ENCODE assay signal across 10 cellular contexts in genomic region chr16:68355447-68356248, GRCh38. TPM values are rescaled to one million over a fixed set of nuclear protein-coding genes. Genes with fewer than 3 reads are reported as not detected.
DNase-seq lines count a peak whose midpoint lies in the region; ATAC-seq and TF ChIP-seq lines count a peak whose summit lies in the region.
"Had no signal": no experiment of that assay in that cellular context is flagged by ENCODE, and none has a peak within 500 bp of the region (broad histone marks: within the 10 kb centered on the region; RNA-seq: fewer than 3 reads in every experiment).

No MANE protein-coding gene starts in this region.

- H3K9ac ChIP-seq in neural progenitor cell: no peak overlapping the region
- H3K9ac ChIP-seq in mammary epithelial cell (ENCODE audit: insufficient read depth, low read length): no peak overlapping the region

- H3K9me3 ChIP-seq in neural progenitor cell (ENCODE audit: low read depth) (no peaks in the 10 kb centered on the region), mammary epithelial cell (replicated peaks; ENCODE audit: insufficient read depth, low read length) (no peaks in the 10 kb centered on the region), ovary (no peaks in the 10 kb centered on the region), body of pancreas (no peaks in the 10 kb centered on the region)

- H3K27ac ChIP-seq in neural progenitor cell: no peak overlapping the region
- no peak overlapping the region for H3K27ac ChIP-seq in mammary epithelial cell (ENCODE audit: insufficient read depth, low read depth, low read length)
- H3K27ac ChIP-seq in ovary: no peak overlapping the region
- H3K27ac ChIP-seq in body of pancreas: no peak overlapping the region

- no peaks in the 10 kb centered on the region for H3K27me3 ChIP-seq in neural progenitor cell
- no peaks in the 10 kb centered on the region for H3K27me3 ChIP-seq in mammary epithelial cell (ENCODE audit: insufficient read depth, low read length)
- no peaks in the 10 kb centered on the region for H3K27me3 ChIP-seq in ovary
- H3K27me3 ChIP-seq in body of pancreas: no peaks in the 10 kb centered on the region

- no peaks in the 10 kb centered on the region for H3F3A ChIP-seq in neural progenitor cell (ENCODE audit: low read depth)

- no peaks in the 10 kb centered on the region for H3K9me3 Mint-ChIP-seq in activated CD4-positive, alpha-beta T cell treated with anti-CD3 and anti-CD28 coated beads, Interleukin-2, amount 10 ng/mL, durations not matched to agents 7 days and 5 days
- no peaks in the 10 kb centered on the region for H3K9me3 Mint-ChIP-seq in activated CD8-positive, alpha-beta T cell treated with anti-CD3 and anti-CD28 coated beads, Interleukin-2, amount 10 ng/mL, durations not matched to agents 7 days and 5 days (ENCODE audit: insufficient read depth)
- no peaks in the 10 kb centered on the region for H3K9me3 Mint-ChIP-seq in neural progenitor cell

- CTCF ChIA-PET in activated CD4-positive, alpha-beta T cell treated with anti-CD3 and anti-CD28 coated beads, Interleukin-2, amount 10 ng/mL, durations not matched to agents 7 days and 5 days (lab: Charles Lee): interaction anchor here (0.8 to 3.7 kb wide), 14 partner anchors 9 to 210 kb away, joined by 3 to 32 read pairs (median 4); partner anchors contain the start of gene SLC7A6
- CTCF ChIA-PET in activated CD8-positive, alpha-beta T cell treated with anti-CD3 and anti-CD28 coated beads, Interleukin-2, amount 10 ng/mL, durations not matched to agents 7 days and 5 days (lab: Charles Lee): interaction anchor here (0.8 to 6.0 kb wide), 18 partner anchors 8 to 165 kb away, joined by 3 to 34 read pairs (median 6); partner anchors contain the start of genes PLA2G15, PRMT7, SLC7A6 and SLC7A6OS
- CTCF ChIA-PET in mammary epithelial cell (lab: Charles Lee; ENCODE audit: low non-redundant PET): no interaction called here

- dilution Hi-C loops in mammary epithelial cell (cut with HindIII; ENCODE audit: low sequenced_read_pairs): no loop called here

- H3K79me2 ChIP-seq in neural progenitor cell (ENCODE audit: low read depth) (no peaks in the 10 kb centered on the region), mammary epithelial cell (ENCODE audit: insufficient read depth, low read length) (no peaks in the 10 kb centered on the region)

- no peak for DNase-seq in activated CD4-positive, alpha-beta T cell treated with anti-CD3 and anti-CD28 coated beads, Interleukin-2, amount 10 ng/mL, durations not matched to agents 7 days and 5 days
- DNase-seq in activated CD4-positive, alpha-beta T cell treated with anti-CD3 and anti-CD28 coated beads, Interleukin-2, amount 50 U/mL, for 4 hours: no peak
- DNase-seq in activated CD8-positive, alpha-beta T cell treated with anti-CD3 and anti-CD28 coated beads, Interleukin-2, amount 10 ng/mL, durations not matched to agents 7 days and 5 days: no peak
- DNase-seq in neural progenitor cell (ENCODE audit: low spot score) (peak; percentile 45), mammary epithelial cell (no peak), ovary (no peak), body of pancreas (no peak)
- DNase-seq: midbrain, trophoblast cell had no signal

- TF ChIP-seq POLR2A in ovary (IDR thresholded peaks at IDR 0.05) (no peak), body of pancreas (IDR thresholded peaks at IDR 0.05) (no peak)

- H3K36me3 ChIP-seq in neural progenitor cell (no peaks in the 10 kb centered on the region), mammary epithelial cell (ENCODE audit: insufficient read depth, low read length) (peaks cover 6% of the 10 kb centered on the region), ovary (peaks cover 5% of the 10 kb centered on the region), body of pancreas (replicated peaks in 1 of 2; ENCODE audit: insufficient read depth in 1 of 2, low read depth in 2 of 2) (peaks cover 0 to 14% of the 10 kb centered on the region in 2 donors)

- BruUV-seq in mammary epithelial cell (replicated peaks; lab: Mats Ljungman, UMichigan): no TSS peak

- in situ Hi-C loops in mammary epithelial cell (cut with MboI; ENCODE audit: low sequenced_read_pairs in 2 of 2): no loop called here

- peaks cover 5% of the 10 kb centered on the region for H3K27me3 Mint-ChIP-seq in activated CD4-positive, alpha-beta T cell treated with anti-CD3 and anti-CD28 coated beads, Interleukin-2, amount 10 ng/mL, durations not matched to agents 7 days and 5 days
- peaks cover 3% of the 10 kb centered on the region for H3K27me3 Mint-ChIP-seq in activated CD8-positive, alpha-beta T cell treated with anti-CD3 and anti-CD28 coated beads, Interleukin-2, amount 10 ng/mL, durations not matched to agents 7 days and 5 days (ENCODE audit: low read depth)
- H3K27me3 Mint-ChIP-seq in neural progenitor cell (ENCODE audit: insufficient read depth, low read depth): peaks cover 4% of the 10 kb centered on the region

- peaks cover 78% of the 10 kb centered on the region for H3K36me3 Mint-ChIP-seq in activated CD4-positive, alpha-beta T cell treated with anti-CD3 and anti-CD28 coated beads, Interleukin-2, amount 10 ng/mL, durations not matched to agents 7 days and 5 days (ENCODE audit: low read depth)
- peaks cover 76% of the 10 kb centered on the region for H3K36me3 Mint-ChIP-seq in activated CD8-positive, alpha-beta T cell treated with anti-CD3 and anti-CD28 coated beads, Interleukin-2, amount 10 ng/mL, durations not matched to agents 7 days and 5 days (ENCODE audit: low read depth)
- H3K36me3 Mint-ChIP-seq in neural progenitor cell: peaks cover 6% of the 10 kb centered on the region

- H3K27ac Mint-ChIP-seq in activated CD4-positive, alpha-beta T cell treated with anti-CD3 and anti-CD28 coated beads, Interleukin-2, amount 10 ng/mL, durations not matched to agents 7 days and 5 days: peak overlapping the region; percentile 41
- peak overlapping the region; percentile 75 for H3K27ac Mint-ChIP-seq in activated CD8-positive, alpha-beta T cell treated with anti-CD3 and anti-CD28 coated beads, Interleukin-2, amount 10 ng/mL, durations not matched to agents 7 days and 5 days
- no peak overlapping the region for H3K27ac Mint-ChIP-seq in neural progenitor cell

- intact Hi-C loops in mammary epithelial cell (cut with micrococcal nuclease): no loop called here
- intact Hi-C loops in ovary (cut with DNase I): loop anchor here in 1 of 4 donors (1.0 kb wide), 1 partner anchor 24 kb away; no protein-coding TSS in a partner anchor
- intact Hi-C loops in body of pancreas (cut with DNase I): no loop called here

- no peak overlapping the region for H2AFZ ChIP-seq in neural progenitor cell (replicated peaks)
- H2AFZ ChIP-seq in mammary epithelial cell (ENCODE audit: low read depth, low read length): no peak overlapping the region

- TF ChIP-seq CTCF in neural progenitor cell (IDR thresholded peaks at IDR 0.05) (peak; percentile 53), mammary epithelial cell (conservative IDR thresholded peaks at IDR 0.05 in 1 of 2, IDR thresholded peaks at IDR 0.05 in 1 of 2; ENCODE audit: extremely low read depth in 1 of 2, insufficient read depth in 1 of 2, low read depth in 1 of 2, low read length in 2 of 2) (no peak), ovary (IDR thresholded peaks at IDR 0.05) (no peak), body of pancreas (IDR thresholded peaks at IDR 0.05) (no peak)

- H3K4me1 Mint-ChIP-seq in activated CD4-positive, alpha-beta T cell treated with anti-CD3 and anti-CD28 coated beads, Interleukin-2, amount 10 ng/mL, durations not matched to agents 7 days and 5 days: peaks cover 42% of the 10 kb centered on the region
- peaks cover 48% of the 10 kb centered on the region for H3K4me1 Mint-ChIP-seq in activated CD8-positive, alpha-beta T cell treated with anti-CD3 and anti-CD28 coated beads, Interleukin-2, amount 10 ng/mL, durations not matched to agents 7 days and 5 days (ENCODE audit: low read depth)
- no peaks in the 10 kb centered on the region for H3K4me1 Mint-ChIP-seq in neural progenitor cell

- no peak overlapping the region for H3K4me2 ChIP-seq in neural progenitor cell
- no peak overlapping the region for H3K4me2 ChIP-seq in mammary epithelial cell (ENCODE audit: insufficient read depth, low read depth, low read length)

- H4K20me1 ChIP-seq in neural progenitor cell (ENCODE audit: low read depth) (no peaks in the 10 kb centered on the region), mammary epithelial cell (ENCODE audit: insufficient read depth, low read length) (no peaks in the 10 kb centered on the region)

- no peak overlapping the region for H3K4me3 ChIP-seq in neural progenitor cell
- no peak overlapping the region for H3K4me3 ChIP-seq in mammary epithelial cell (replicated peaks in 1 of 3; ENCODE audit: insufficient read depth in 1 of 3, low read depth in 2 of 3, low read length in 3 of 3)
- H3K4me3 ChIP-seq in ovary: no peak overlapping the region
- H3K4me3 ChIP-seq in body of pancreas: no peak overlapping the region

- H3K4me1 ChIP-seq in neural progenitor cell (no peaks in the 10 kb centered on the region), mammary epithelial cell (ENCODE audit: insufficient read depth, low read length) (no peaks in the 10 kb centered on the region), ovary (ENCODE audit: insufficient read depth) (no peaks in the 10 kb centered on the region), body of pancreas (no peaks in the 10 kb centered on the region)

- ATAC-seq in HG02981 (IDR thresholded peaks at IDR 0.05; ENCODE audit: unreplicated experiment) (peak; percentile 9), body of pancreas (no peak)
- peak; percentile 3 for ATAC-seq in activated CD8-positive, alpha-beta T cell treated with anti-CD3 and anti-CD28 coated beads, Interleukin-2, amount 10 ng/mL, durations not matched to agents 7 days and 5 days

- H3K4me3 Mint-ChIP-seq in activated CD4-positive, alpha-beta T cell treated with anti-CD3 and anti-CD28 coated beads, Interleukin-2, amount 10 ng/mL, durations not matched to agents 7 days and 5 days: no peak overlapping the region
- peak overlapping the region; percentile 40 for H3K4me3 Mint-ChIP-seq in activated CD8-positive, alpha-beta T cell treated with anti-CD3 and anti-CD28 coated beads, Interleukin-2, amount 10 ng/mL, durations not matched to agents 7 days and 5 days
- H3K4me3 Mint-ChIP-seq in neural progenitor cell: no peak overlapping the region

- POLR2A ChIA-PET in activated CD4-positive, alpha-beta T cell treated with anti-CD3 and anti-CD28 coated beads, Interleukin-2, amount 10 ng/mL, durations not matched to agents 7 days and 5 days (lab: Charles Lee): interaction anchor here (1.3 kb wide), 1 partner anchor 24 kb away, joined by 4 read pairs; no protein-coding TSS in a partner anchor
- POLR2A ChIA-PET in activated CD8-positive, alpha-beta T cell treated with anti-CD3 and anti-CD28 coated beads, Interleukin-2, amount 10 ng/mL, durations not matched to agents 7 days and 5 days (lab: Charles Lee): interaction anchor here (0.9 to 1.2 kb wide), 3 partner anchors 9 to 70 kb away, joined by 3 to 4 read pairs (median 3); no protein-coding TSS in a partner anchor

- no peak for TF ChIP-seq EP300 in ovary (IDR thresholded peaks at IDR 0.05)

- WGBS in mammary epithelial cell (ENCODE audit: low coverage, missing lambda C conversion rate): 92% methylated on average over 26 of the region's 28 CpGs
- WGBS in ovary, 3 donors: 67 to 80% (median 71%) methylated on average over 23 to 28 of the region's 28 CpGs
- WGBS in body of pancreas, 2 donors: 80 to 93% methylated on average over 5 to 28 of the region's 28 CpGs

RNA-seq across cellular contexts. Expression of gene PRMT7, which starts 44.8 kb away (rescaled TPM):
- total RNA-seq in activated CD4-positive, alpha-beta T cell treated with anti-CD3 and anti-CD28 coated beads, Interleukin-2, amount 10 ng/mL, durations not matched to agents 7 days and 5 days: 10 to 100 TPM; 76.9 TPM
- total RNA-seq in activated CD8-positive, alpha-beta T cell treated with anti-CD3 and anti-CD28 coated beads, Interleukin-2, amount 10 ng/mL, durations not matched to agents 7 days and 5 days: 10 to 100 TPM; 70.4 to 73.2 TPM
- 70.2 and 79.7 TPM in 2 replicates for total RNA-seq in neural progenitor cell (ENCODE audit: low replicate concordance)
- total RNA-seq in mammary epithelial cell: 10 to 100 TPM; 31.9 to 38.3 TPM
- polyA plus RNA-seq in mammary epithelial cell: 35.5 TPM
- 14.6 TPM for polyA minus RNA-seq in mammary epithelial cell
- total RNA-seq in ovary: 10 to 100 TPM; 27.8 to 43.4 (median 37.8) TPM
- polyA plus RNA-seq in ovary: 10 to 100 TPM; 35.8 to 42.2 TPM
- 10 to 100 TPM; 27.4 to 35.8 TPM for total RNA-seq in body of pancreas

RNA-seq across cellular contexts. Expression of gene SLC7A6OS, which starts 44.9 kb away (rescaled TPM):
- total RNA-seq in activated CD4-positive, alpha-beta T cell treated with anti-CD3 and anti-CD28 coated beads, Interleukin-2, amount 10 ng/mL, durations not matched to agents 7 days and 5 days: 10 to 100 TPM; 25.9 to 28.6 TPM
- 10 to 100 TPM; 26.3 to 30.7 TPM for total RNA-seq in activated CD8-positive, alpha-beta T cell treated with anti-CD3 and anti-CD28 coated beads, Interleukin-2, amount 10 ng/mL, durations not matched to agents 7 days and 5 days
- total RNA-seq in neural progenitor cell (ENCODE audit: low replicate concordance) (18.7 and 18.8 TPM in 2 replicates), mammary epithelial cell (10 to 100 TPM; 11.5 to 15.6 TPM), ovary (10 to 100 TPM in 6 of 7 donors, 1 to 10 TPM in 1; 8.9 to 20.7 (median 17.6) TPM), body of pancreas (10 to 100 TPM; 13.0 to 32.3 TPM)
- polyA plus RNA-seq in mammary epithelial cell (6.5 TPM), ovary (10 to 100 TPM in 1 of 2 donors, 1 to 10 TPM in 1; 8.7 to 18.3 TPM)
- 3.9 TPM for polyA minus RNA-seq in mammary epithelial cell
